ENCODE assay signal across 31 cellular contexts in genomic region chr16:80375513-80375912, GRCh38.
DNase-seq lines count a peak whose midpoint lies in the region; ATAC-seq, FAIRE-seq and TF ChIP-seq lines count a peak whose summit lies in the region.
"Had no signal": no experiment of that assay in that cellular context is flagged by ENCODE, and none has a peak within 500 bp of the region (broad histone marks: within the 10 kb centered on the region; RNA-seq: fewer than 3 reads in every experiment).

No MANE protein-coding gene starts in this region.

- H3K36me3 ChIP-seq in HepG2 (replicated peaks in 1 of 2; ENCODE audit: control insufficient read depth in 1 of 2, insufficient read depth in 2 of 2, low read length in 2 of 2) (no peaks in the 10 kb centered on the region), right lobe of liver (no peaks in the 10 kb centered on the region), K562 (ENCODE audit: control insufficient read depth, insufficient read depth, low read length) (no peaks in the 10 kb centered on the region), body of pancreas (replicated peaks in 1 of 2; ENCODE audit: insufficient read depth in 1 of 2, low read depth in 2 of 2) (no peaks in the 10 kb centered on the region)
- H3K36me3 ChIP-seq: BE2C; BLaER1; BLaER1 treated with 17β-estradiol and CSF1 and Interleukin-3, amounts not matched to agents 10 nM and 100 nM had no signal

- WGBS in HepG2 (ENCODE audit: low lambda C conversion rate) = 33% methylated on average over 1 of the region's 1 CpG
- 87% methylated on average over 1 of the region's 1 CpG for WGBS in right lobe of liver (ENCODE audit: insufficient coverage, low coverage, low lambda C conversion rate, missing lambda C conversion rate)
- WGBS in A549 (ENCODE audit: missing lambda C conversion rate) = 75% methylated on average over 1 of the region's 1 CpG
- WGBS in K562 (ENCODE audit: insufficient coverage, low coverage, missing lambda C conversion rate) = 0% methylated on average over 1 of the region's 1 CpG
- 75 to 85% methylated on average over 1 of the region's 1 CpG for WGBS in body of pancreas, 2 donors

- no peak for TF ChIP-seq POLR2A in HepG2 (IDR thresholded peaks at IDR 0.05; ENCODE audit: insufficient read depth in 1 of 2, low read depth in 2 of 2, low read length in 2 of 2)
- no peak for TF ChIP-seq POLR2A in right lobe of liver (IDR thresholded peaks at IDR 0.05)
- TF ChIP-seq POLR2A in A549 (IDR thresholded peaks at IDR 0.05; ENCODE audit: low read length) = no peak
- no peak for TF ChIP-seq POLR2A in K562 (conservative IDR thresholded peaks at IDR 0.05)
- no peak for TF ChIP-seq POLR2A in body of pancreas (IDR thresholded peaks at IDR 0.05)

- H3K79me2 ChIP-seq in HepG2 (ENCODE audit: insufficient read depth, low read length) (no peaks in the 10 kb centered on the region), K562 (ENCODE audit: control insufficient read depth, insufficient read depth, low read length) (no peaks in the 10 kb centered on the region)

- DNase-seq in HepG2 (ENCODE audit: low spot score) = no peak
- no peak for DNase-seq in right lobe of liver
- DNase-seq in A549 (ENCODE audit: low read depth in 1 of 2, low spot score in 1 of 2) = no peak
- DNase-seq in K562 (ENCODE audit: extremely low read depth in 1 of 4, low spot score in 3 of 4) = no peak
- no peak for DNase-seq in body of pancreas
- DNase-seq: 8988T; ACHN; AML-193; BE2C; C1 segment of cervical spinal cord; Caco-2; Calu3; CD4-positive, alpha-beta memory T cell; CD4-positive, alpha-beta T cell; CD4-positive, CD25-positive, alpha-beta regulatory T cell; CD8-positive, alpha-beta memory T cell; CD8-positive, alpha-beta T cell; COR-L47; DMS 273 treated with DMSO at 0.1 percent for 48 hours; DMS153; DMS53; DMS79; DMS79 treated with DMSO at 0.1 percent for 48 hours; DND-41 had no signal

- TF ChIP-seq EP300 in HepG2 (IDR thresholded peaks at IDR 0.05; ENCODE audit: low read depth in 2 of 2, low read length in 2 of 2) (no peak), HepG2 (CRISPR knock-in tag; IDR thresholded peaks at IDR 0.05; ENCODE audit: borderline replicate concordance) (no peak), A549 (IDR thresholded peaks at IDR 0.05) (no peak), K562 (IDR thresholded peaks at IDR 0.05; ENCODE audit: low read length) (no peak)

- CTCF ChIA-PET in HepG2 (lab: Yijun Ruan, JAX; ENCODE audit: low intra/inter-chr PET ratio, low total read pairs) = no interaction called here
- CTCF ChIA-PET in A549 (lab: Yijun Ruan, JAX) = interaction anchor here (0.9 kb wide), 1 partner anchor 777 kb away, joined by 3 read pairs; no protein-coding TSS in a partner anchor
- CTCF ChIA-PET in K562 (lab: Yijun Ruan, JAX; ENCODE audit: low intra/inter-chr PET ratio) = no interaction called here

- H3K4me2 ChIP-seq in HepG2 (ENCODE audit: low read depth, low read length) (no peak overlapping the region), A549 (no peak overlapping the region), K562 (ENCODE audit: insufficient read depth, low read length) (no peak overlapping the region)
- H3K4me2 ChIP-seq: BLaER1; BLaER1 treated with 17β-estradiol and CSF1 and Interleukin-3, amounts not matched to agents 10 nM and 100 nM had no signal

- no peak overlapping the region for H3K9ac ChIP-seq in HepG2 (ENCODE audit: insufficient read depth, low read depth, low read length)
- no peak overlapping the region for H3K9ac ChIP-seq in K562 (ENCODE audit: insufficient read depth in 1 of 2, low read depth in 2 of 2, low read length in 2 of 2)
- H3K9ac ChIP-seq: BLaER1; BLaER1 treated with 17β-estradiol and CSF1 and Interleukin-3, amounts not matched to agents 10 nM and 100 nM had no signal

- H3K27me3 ChIP-seq in HepG2 (ENCODE audit: control insufficient read depth in 1 of 2, insufficient read depth in 2 of 2, low read length in 2 of 2) (no peaks in the 10 kb centered on the region; a peak in 1 of 5 replicates), right lobe of liver (no peaks in the 10 kb centered on the region), K562 (ENCODE audit: control insufficient read depth in 2 of 2, insufficient read depth in 2 of 2, low read length in 2 of 2) (peaks cover 0 to 7% of the 10 kb centered on the region in 2 experiments; a peak in 1 of 5 replicates), body of pancreas (no peaks in the 10 kb centered on the region)
- H3K27me3 ChIP-seq: BE2C; BLaER1; BLaER1 treated with 17β-estradiol and CSF1 and Interleukin-3, amounts not matched to agents 10 nM and 100 nM had no signal

- ATAC-seq in HepG2 (no peak), right lobe of liver (no peak), A549 (no peak), K562 (no peak), GM18519 (IDR thresholded peaks at IDR 0.05; ENCODE audit: low FRiP score, unreplicated experiment) (no peak), body of pancreas (no peak)
- ATAC-seq: CD8-positive, alpha-beta T cell had no signal

- TF ChIP-seq RAD21 in HepG2 (CRISPR knock-in tag; IDR thresholded peaks at IDR 0.05) = no peak
- TF ChIP-seq RAD21 in A549 (conservative IDR thresholded peaks at IDR 0.05 in 1 of 2, IDR thresholded peaks at IDR 0.05 in 1 of 2) = no peak
- TF ChIP-seq RAD21 in K562 (CRISPR knock-in tag; conservative IDR thresholded peaks at IDR 0.05 in 1 of 2, IDR thresholded peaks at IDR 0.05 in 1 of 2) = no peak

- TF ChIP-seq CTCF in HepG2 (CRISPR knock-in tag; IDR thresholded peaks at IDR 0.05) (no peak), right lobe of liver (IDR thresholded peaks at IDR 0.05) (no peak), A549 (IDR thresholded peaks at IDR 0.05) (no peak), K562 (IDR thresholded peaks at IDR 0.05 in 2 of 3, conservative IDR thresholded peaks at IDR 0.05 in 1 of 3; ENCODE audit: insufficient read depth in 2 of 3, low read depth in 1 of 3, low read length in 3 of 3) (no peak), body of pancreas (IDR thresholded peaks at IDR 0.05) (no peak)

- H4K20me1 ChIP-seq in HepG2 (ENCODE audit: insufficient read depth, low read length) (no peaks in the 10 kb centered on the region), K562 (replicated peaks; ENCODE audit: control insufficient read depth, insufficient read depth, low read length) (no peaks in the 10 kb centered on the region)
- H4K20me1 ChIP-seq: BLaER1; BLaER1 treated with 17β-estradiol and CSF1 and Interleukin-3, amounts not matched to agents 10 nM and 100 nM had no signal

- H3K9me1 ChIP-seq in K562 (ENCODE audit: control insufficient read depth, insufficient read depth, low read length) = no peaks in the 10 kb centered on the region

- H3K9me3 ChIP-seq in HepG2 (ENCODE audit: low read length) (peaks cover 16% of the 10 kb centered on the region), right lobe of liver (no peaks in the 10 kb centered on the region), A549 (peaks cover 6% of the 10 kb centered on the region; the same call in 2 of the 3 replicates), K562 (replicated peaks; ENCODE audit: control insufficient read depth, insufficient read depth, low read depth, low read length) (no peaks in the 10 kb centered on the region), body of pancreas (no peaks in the 10 kb centered on the region)
- H3K9me3 ChIP-seq: BE2C had no signal

- FAIRE-seq in HepG2 (lab: Jason Lieb, UNC) = no peak
- FAIRE-seq in A549 (lab: Jason Lieb, UNC) = no peak
- no peak for FAIRE-seq in K562 (lab: Jason Lieb, UNC)
- FAIRE-seq: A204.1, D721Med had no signal

- H2AFZ ChIP-seq in HepG2 (ENCODE audit: low read length) (no peak overlapping the region), K562 (ENCODE audit: low read depth, low read length) (no peak overlapping the region)

- no peak overlapping the region for H3K4me3 ChIP-seq in HepG2 (replicated peaks in 1 of 3; ENCODE audit: insufficient read depth in 1 of 3, low read depth in 2 of 3, low read length in 3 of 3)
- H3K4me3 ChIP-seq in right lobe of liver = no peak overlapping the region
- H3K4me3 ChIP-seq in A549 = no peak overlapping the region
- H3K4me3 ChIP-seq in K562 = no peak overlapping the region
- H3K4me3 ChIP-seq in body of pancreas = no peak overlapping the region
- H3K4me3 ChIP-seq: BLaER1; BLaER1 treated with 17β-estradiol and CSF1 and Interleukin-3, amounts not matched to agents 10 nM and 100 nM had no signal

- H3K27ac ChIP-seq in HepG2 (ENCODE audit: extremely low read length, insufficient read depth, low read length) (no peak overlapping the region), right lobe of liver (no peak overlapping the region), A549 (no peak overlapping the region), K562 (ENCODE audit: extremely low read depth, low read depth, low read length) (no peak overlapping the region), body of pancreas (no peak overlapping the region)
- H3K27ac ChIP-seq: 22Rv1; BLaER1; BLaER1 treated with 17β-estradiol and CSF1 and Interleukin-3, amounts not matched to agents 10 nM and 100 nM; C4-2B had no signal

- intact Hi-C loops in HepG2 (cut with micrococcal nuclease; ENCODE audit: unreplicated experiment) (no loop called here), right lobe of liver (cut with DNase I) (no loop called here), K562 (cut with micrococcal nuclease) (no loop called here), body of pancreas (cut with DNase I) (no loop called here)

- BruUV-seq in HepG2 (replicated peaks; lab: Mats Ljungman, UMichigan) (no TSS peak), K562 (replicated peaks; lab: Mats Ljungman, UMichigan) (no TSS peak)

- in situ Hi-C loops in HepG2 (cut with HindIII; ENCODE audit: extremely low pct_ligation_motif_present, low pct_unique_long_range_greater_than_20kb) = no loop called here
- in situ Hi-C loops in K562 (cut with MboI) = no loop called here

- H3K4me1 ChIP-seq in HepG2 (ENCODE audit: insufficient read depth, low read length) = no peaks in the 10 kb centered on the region
- no peaks in the 10 kb centered on the region for H3K4me1 ChIP-seq in right lobe of liver
- no peaks in the 10 kb centered on the region for H3K4me1 ChIP-seq in A549
- no peaks in the 10 kb centered on the region for H3K4me1 ChIP-seq in K562 (replicated peaks in 1 of 2; ENCODE audit: control insufficient read depth in 2 of 2, insufficient read depth in 2 of 2, low read length in 2 of 2)
- no peaks in the 10 kb centered on the region for H3K4me1 ChIP-seq in body of pancreas
- H3K4me1 ChIP-seq: BE2C, Caco-2 had no signal

- POLR2A ChIA-PET in HepG2 (lab: Yijun Ruan, JAX) (no interaction called here), A549 (lab: Yijun Ruan, JAX) (no interaction called here), K562 (lab: Yijun Ruan, JAX) (no interaction called here)

TF ChIP-seq in HepG2, 621 proteins besides CTCF, POLR2A, EP300 and RAD21 (continues in another document):
- TF ChIP-seq MAFF (IDR thresholded peaks at IDR 0.05; ENCODE audit: low read depth, low read length) = peak; percentile 54

TF ChIP-seq in A549, 52 proteins besides CTCF, POLR2A, EP300 and RAD21:
- no peak for TF ChIP-seq HEYL (CRISPR knock-in tag; IDR thresholded peaks at IDR 0.05)
- TF ChIP-seq MAFK (IDR thresholded peaks at IDR 0.05; ENCODE audit: partially characterized antibody) = peak; percentile 25

TF ChIP-seq in K562, 482 proteins besides CTCF, POLR2A, EP300 and RAD21 (continues in another document):
- peak; percentile 22; the same call in 1 of the 2 replicates for TF ChIP-seq MAFF (IDR thresholded peaks at IDR 0.05; ENCODE audit: low read length)

Comparison
In these comparisons a context has a peak if more than half of its experiments do, and no peak if none do; other contexts are left out.
1. Of the 241 proteins assayed by ChIP-seq in both HepG2 and K562: peak only in HepG2: none; only in K562: MAFG; in both: MAFF and MAFK; in neither: 238.